8 cellular contexts compared by ENCODE assay signal in genomic region chr11:536841-537621, GRCh38. TPM values are rescaled to one million over a fixed set of nuclear protein-coding genes. Genes with fewer than 3 reads are reported as not detected.
DNase-seq lines count a peak whose midpoint lies in the region; ATAC-seq, FAIRE-seq and TF ChIP-seq lines count a peak whose summit lies in the region.

A gene with protein sequence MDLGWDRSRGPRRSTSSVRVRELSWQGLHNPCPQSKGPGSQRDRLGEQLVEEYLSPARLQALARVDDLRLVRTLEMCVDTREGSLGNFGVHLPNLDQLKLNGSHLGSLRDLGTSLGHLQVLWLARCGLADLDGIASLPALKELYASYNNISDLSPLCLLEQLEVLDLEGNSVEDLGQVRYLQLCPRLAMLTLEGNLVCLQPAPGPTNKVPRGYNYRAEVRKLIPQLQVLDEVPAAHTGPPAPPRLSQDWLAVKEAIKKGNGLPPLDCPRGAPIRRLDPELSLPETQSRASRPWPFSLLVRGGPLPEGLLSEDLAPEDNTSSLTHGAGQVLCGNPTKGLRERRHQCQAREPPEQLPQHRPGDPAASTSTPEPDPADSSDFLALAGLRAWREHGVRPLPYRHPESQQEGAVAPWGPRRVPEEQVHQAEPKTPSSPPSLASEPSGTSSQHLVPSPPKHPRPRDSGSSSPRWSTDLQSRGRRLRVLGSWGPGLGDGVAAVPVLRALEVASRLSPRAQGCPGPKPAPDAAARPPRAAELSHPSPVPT (plus strand): TSS chr11:537527. CDS start chr11:540685, 3,158 bp downstream.

- H3K36me3 ChIP-seq in breast epithelium, result no peaks in the 10 kb centered on the region

- peak within 1 kb of the TSS; percentile 30 to 84 (median 74) for H3K4me3 ChIP-seq in breast epithelium

- H3K9me3 ChIP-seq in breast epithelium, result no peaks in the 10 kb centered on the region

- peaks cover 8 to 18% of the 10 kb centered on the region in 2 donors for H3K4me1 ChIP-seq in breast epithelium

- H3K27ac ChIP-seq in VCaP, result peak within 1 kb of the TSS; percentile 86
- H3K27ac ChIP-seq in breast epithelium, result peak within 1 kb of the TSS; percentile 56 to 75

- TF ChIP-seq CTCF in VCaP (conservative IDR thresholded peaks at IDR 0.05), result no peak
- TF ChIP-seq CTCF in breast epithelium (IDR thresholded peaks at IDR 0.05), result no peak

- DNase-seq in GM12891 (ENCODE audit: insufficient read length, low spot score), result peak; percentile 99
- peak; percentile 8 for DNase-seq in NCI-H187 treated with DMSO at 0.1 percent for 48 hours (lab: John Stamatoyannopoulos, UW)
- peak; percentile 83 to 85 for DNase-seq in breast epithelium (ENCODE audit: low spot score in 2 of 2)
- DNase-seq in islet precursor cell, result peak; percentile 90
- DNase-seq in stimulated activated CD4-positive, alpha-beta T cell treated with anti-CD3 and anti-CD28 coated beads, Interleukin-1b, Interleukin-23, amount 100 ng/mL, for 24 hours (ENCODE audit: low read depth in 4 of 4, low spot score in 1 of 4), result peak; percentile 64 to 84 (median 82)
- DNase-seq in NCI-H446 treated with DMSO at 0.1 percent for 48 hours (lab: John Stamatoyannopoulos, UW), result no peak

- TF ChIP-seq POLR2A in GM12891 (IDR thresholded peaks at IDR 0.05; ENCODE audit: low read depth, low read length) (no peak), breast epithelium (IDR thresholded peaks at IDR 0.05) (no peak)

- no peaks in the 10 kb centered on the region for H3K27me3 ChIP-seq in breast epithelium

- peak; percentile 40 for ATAC-seq in HG02763 (IDR thresholded peaks at IDR 0.05; ENCODE audit: unreplicated experiment)

- peak; percentile 100 for FAIRE-seq in GM12891 (lab: Jason Lieb, UNC)

- intact Hi-C loops in breast epithelium (cut with DNase I; ENCODE audit: low total_unique reads), result no loop called here

TF ChIP-seq in GM12891, 5 proteins besides CTCF, POLR2A, EP300 and RAD21:
- TF ChIP-seq TAF1 (IDR thresholded peaks at IDR 0.05; ENCODE audit: low read depth, low read length) (no peak), POU2F2 (IDR thresholded peaks at IDR 0.05; ENCODE audit: low read depth, low read length) (peak; percentile 94), PAX5 (IDR thresholded peaks at IDR 0.05; ENCODE audit: insufficient read depth, low read length, severe bottlenecking) (peak; percentile 51)

RNA-seq across cellular contexts. Expression of the gene that starts here (rescaled TPM):
- polyA plus RNA-seq in GM12891 (2012; ENCODE audit: low read depth, missing spikeins), result 0.49 TPM
- 1 to 10 TPM in 2 of 3 donors, under 1 TPM in 1; 0.16 to 1.6 (median 1.3) TPM for total RNA-seq in breast epithelium
